1 cellular context compared by ENCODE assay signal in genomic region chr7:2508327-2509231, GRCh38.
TF ChIP-seq lines count a peak whose summit lies in the region.

No MANE protein-coding gene starts in this region.

TF ChIP-seq in SK-N-SH treated with all-trans-retinoic acid at 6 μM for 48 hours, 23 proteins besides CTCF, POLR2A, EP300 and RAD21 (continued from another document):
- TF ChIP-seq, protein P1, sequence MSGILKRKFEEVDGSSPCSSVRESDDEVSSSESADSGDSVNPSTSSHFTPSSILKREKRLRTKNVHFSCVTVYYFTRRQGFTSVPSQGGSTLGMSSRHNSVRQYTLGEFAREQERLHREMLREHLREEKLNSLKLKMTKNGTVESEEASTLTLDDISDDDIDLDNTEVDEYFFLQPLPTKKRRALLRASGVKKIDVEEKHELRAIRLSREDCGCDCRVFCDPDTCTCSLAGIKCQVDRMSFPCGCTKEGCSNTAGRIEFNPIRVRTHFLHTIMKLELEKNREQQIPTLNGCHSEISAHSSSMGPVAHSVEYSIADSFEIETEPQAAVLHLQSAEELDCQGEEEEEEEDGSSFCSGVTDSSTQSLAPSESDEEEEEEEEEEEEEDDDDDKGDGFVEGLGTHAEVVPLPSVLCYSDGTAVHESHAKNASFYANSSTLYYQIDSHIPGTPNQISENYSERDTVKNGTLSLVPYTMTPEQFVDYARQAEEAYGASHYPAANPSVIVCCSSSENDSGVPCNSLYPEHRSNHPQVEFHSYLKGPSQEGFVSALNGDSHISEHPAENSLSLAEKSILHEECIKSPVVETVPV (CRISPR knock-in tag; IDR thresholded peaks at IDR 0.05): no peak
- TF ChIP-seq ZFP30 (CRISPR knock-in tag; IDR thresholded peaks at IDR 0.05) (no peak), CSDC2 (CRISPR knock-in tag; IDR thresholded peaks at IDR 0.05) (no peak), ZNF70 (CRISPR knock-in tag; IDR thresholded peaks at IDR 0.05) (no peak), ZNF8 (CRISPR knock-in tag; IDR thresholded peaks at IDR 0.05) (no peak)
